ENCODE assay signal across 20 cellular contexts in the genomic region with DNA sequence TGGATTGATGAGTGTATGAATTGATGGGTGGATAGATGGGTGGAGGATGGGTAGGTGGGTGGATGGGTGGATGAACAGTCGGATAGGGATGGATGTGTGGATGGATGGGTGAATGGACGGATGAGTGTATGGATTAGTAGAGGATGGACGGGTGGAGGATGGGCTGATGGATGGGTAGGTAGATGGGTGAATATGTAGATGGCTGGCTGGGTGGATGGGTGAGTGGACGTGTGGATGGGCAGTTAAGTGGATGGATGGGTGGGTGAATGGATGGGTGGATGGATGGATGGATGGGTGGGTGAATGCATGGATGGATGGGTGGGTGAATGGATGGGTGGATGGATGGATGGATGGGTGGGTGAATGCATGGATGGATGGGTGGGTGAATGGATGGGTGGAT. TPM values are rescaled to one million over a fixed set of nuclear protein-coding genes. Genes with fewer than 3 reads are reported as not detected.
DNase-seq lines count a peak whose midpoint lies in the region; ATAC-seq, FAIRE-seq and TF ChIP-seq lines count a peak whose summit lies in the region.
"Not testable (repeated sequence)": the region's sequence is repeated elsewhere in the genome, so short reads cannot be mapped to it uniquely, and the experiment has no call there.
"Had no signal": no experiment of that assay in that cellular context is flagged by ENCODE, and none has a peak within 500 bp of the region (broad histone marks: within the 10 kb centered on the region; RNA-seq: fewer than 3 reads in every experiment).

No MANE protein-coding gene starts in this region.

- H3K4me3 Mint-ChIP-seq in chondrocyte (ENCODE audit: unreplicated experiment) = not testable (repeated sequence)

- H3K27me3 Mint-ChIP-seq in chondrocyte (ENCODE audit: low read depth) = peaks cover 17% of the 10 kb centered on the region

- H3K4me2 ChIP-seq in H1 (ENCODE audit: insufficient read depth in 1 of 2, low read depth in 2 of 2, low read length in 2 of 2); osteoblast (ENCODE audit: insufficient read depth, low read length): not testable (repeated sequence)

- H3K27ac Mint-ChIP-seq in chondrocyte (ENCODE audit: unreplicated experiment) = not testable (repeated sequence)

- not testable (repeated sequence) for H2BK20ac ChIP-seq in H1 (ENCODE audit: low read length)

- TF ChIP-seq EP300 in H1 (IDR thresholded peaks at IDR 0.05; ENCODE audit: borderline replicate concordance in 1 of 2, low read depth in 2 of 2, low read length in 2 of 2); sigmoid colon (IDR thresholded peaks at IDR 0.05): not testable (repeated sequence)

- H3K79me1 ChIP-seq in H1 (ENCODE audit: low read depth, low read length) = not testable (repeated sequence)

- H4K91ac ChIP-seq in H1 (replicated peaks; ENCODE audit: insufficient read length, low read length) = not testable (repeated sequence)

- H3K27ac ChIP-seq in HEK293 (ENCODE audit: extremely low read depth, low read depth, low read length); H1 (ENCODE audit: low read depth, low read length); osteoblast (ENCODE audit: low read depth, low read length); sigmoid colon; upper lobe of right lung: not testable (repeated sequence)

- TF ChIP-seq CTCF in HEK293 (tag by site-specific recombination; IDR thresholded peaks at IDR 0.05); chondrocyte (IDR thresholded peaks at IDR 0.05); H1 (IDR thresholded peaks at IDR 0.05; ENCODE audit: control extremely low read depth in 1 of 3, insufficient read depth in 1 of 3, low read depth in 1 of 3, low read length in 3 of 3); osteoblast (IDR thresholded peaks at IDR 0.05; ENCODE audit: extremely low read depth, low read depth, low read length); sigmoid colon (IDR thresholded peaks at IDR 0.05); upper lobe of right lung (IDR thresholded peaks at IDR 0.05): not testable (repeated sequence)

- not testable (repeated sequence) for H2AK5ac ChIP-seq in H1 (ENCODE audit: low read depth, low read length)

- H3K18ac ChIP-seq in H1 (ENCODE audit: extremely low read depth, low read length) = not testable (repeated sequence)

- not testable (repeated sequence) for H3K4me3 ChIP-seq in HEK293 (ENCODE audit: low read depth, low read length); H1 (ENCODE audit: extremely low read depth in 1 of 4, insufficient read depth in 2 of 4, low read depth in 3 of 4, low read length in 4 of 4); osteoblast (ENCODE audit: insufficient read depth, low read length); sigmoid colon; upper lobe of right lung

- H4K5ac ChIP-seq in H1 (ENCODE audit: insufficient read length, low read depth, low read length) = not testable (repeated sequence)

- DNase-seq in chondrocyte (ENCODE audit: low spot score) (peak; percentile 24), Right ventricle myocardium inferior (ENCODE audit: missing footprints) (peak; percentile 5), osteoblast (ENCODE audit: insufficient read length, low spot score, missing footprints) (peak; percentile 44), sigmoid colon (peak; percentile 33), upper lobe of right lung (peak; percentile 6)
- not testable (repeated sequence) for DNase-seq in H1 (ENCODE audit: low read depth in 1 of 2, low spot score in 2 of 2)

- H2BK5ac ChIP-seq in H1 (ENCODE audit: low read depth, low read length) = not testable (repeated sequence)

- not testable (repeated sequence) for H3K4me1 Mint-ChIP-seq in chondrocyte (ENCODE audit: low read depth)

- H3K4ac ChIP-seq in H1 (replicated peaks; ENCODE audit: insufficient read length, low read depth, low read length) = not testable (repeated sequence)

- not testable (repeated sequence) for H3K36me3 Mint-ChIP-seq in chondrocyte (ENCODE audit: low read depth)

- H3K14ac ChIP-seq in H1 (ENCODE audit: insufficient read length) = not testable (repeated sequence)

- not testable (repeated sequence) for H3K79me2 ChIP-seq in H1 (ENCODE audit: control insufficient read depth in 1 of 2, insufficient read depth in 2 of 2, low read length in 2 of 2); osteoblast (ENCODE audit: insufficient read depth, low read length)

- peaks cover 0 to 17% of the 10 kb centered on the region in 2 experiments for H4K20me1 ChIP-seq in H1 (replicated peaks in 1 of 2; ENCODE audit: control insufficient read depth in 1 of 2, insufficient read depth in 2 of 2, low read length in 2 of 2)
- H4K20me1 ChIP-seq in osteoblast (ENCODE audit: insufficient read depth, low read length) = not testable (repeated sequence)

- POLR2A ChIA-PET in HEK293 (lab: Yijun Ruan, JAX); H1 (lab: Charles Lee; ENCODE audit: partially characterized antibody): not testable (repeated sequence)

- H3K36me3 ChIP-seq in HEK293 (ENCODE audit: control insufficient read depth in 2 of 2, insufficient read depth in 1 of 2, low read length in 2 of 2); H1 (ENCODE audit: control insufficient read depth in 2 of 4, insufficient read depth in 4 of 4, low read length in 3 of 4); osteoblast (ENCODE audit: insufficient read depth, low read length); sigmoid colon; upper lobe of right lung: not testable (repeated sequence)

- not testable (repeated sequence) for H3K9ac ChIP-seq in H1 (replicated peaks in 1 of 4; ENCODE audit: extremely low read depth in 1 of 4, low read depth in 3 of 4, low read length in 3 of 4)

- H4K8ac ChIP-seq in H1 (ENCODE audit: extremely low read depth, insufficient read depth, low read length) = not testable (repeated sequence)

- TF ChIP-seq POLR2A in H1 (IDR thresholded peaks at IDR 0.05; ENCODE audit: control extremely low read depth in 1 of 2, low read depth in 2 of 2, low read length in 2 of 2); sigmoid colon (IDR thresholded peaks at IDR 0.05): not testable (repeated sequence)

- not testable (repeated sequence) for ATAC-seq in Right ventricle myocardium inferior, upper lobe of right lung

- H2BK12ac ChIP-seq in H1 (ENCODE audit: low read depth, low read length) = not testable (repeated sequence)

- 88 to 94% methylated on average over 3 to 4 of the region's 4 CpGs for WGBS in H1 (ENCODE audit: extremely low coverage in 1 of 2, insufficient coverage in 1 of 2, insufficient read length in 1 of 2, insufficient replicate concordance in 2 of 2, low coverage in 1 of 2, low lambda C conversion rate in 2 of 2, missing lambda C conversion rate in 1 of 2), 2 experiments
- WGBS in sigmoid colon, 2 donors = 86 to 89% methylated on average over 4 of the region's 4 CpGs

- not testable (repeated sequence) for FAIRE-seq in H1 (lab: Jason Lieb, UNC)

- not testable (repeated sequence) for H2AFZ ChIP-seq in H1 (ENCODE audit: low read length); osteoblast (ENCODE audit: low read length)

- peaks cover 26% of the 10 kb centered on the region for H3K23me2 ChIP-seq in H1 (ENCODE audit: low read depth, low read length)

- H2BK15ac ChIP-seq in H1 (ENCODE audit: low read length) = not testable (repeated sequence)

- H3K56ac ChIP-seq in H1 (replicated peaks; ENCODE audit: insufficient read length, low read depth, low read length) = peak overlapping the region; percentile 73

- not testable (repeated sequence) for H2BK120ac ChIP-seq in H1 (replicated peaks; ENCODE audit: low read depth, low read length)

- H3K23ac ChIP-seq in H1 (ENCODE audit: insufficient read length) = not testable (repeated sequence)

- H3K27me3 ChIP-seq in H1 (replicated peaks in 1 of 4; ENCODE audit: control insufficient read depth in 3 of 4, extremely low read depth in 1 of 4, insufficient read depth in 3 of 4, low read length in 3 of 4); osteoblast (ENCODE audit: insufficient read depth, low read length); sigmoid colon; upper lobe of right lung: not testable (repeated sequence)

- intact Hi-C loops in Right ventricle myocardium inferior (cut with DNase I); sigmoid colon (cut with DNase I); upper lobe of right lung (cut with DNase I): not testable (repeated sequence)

- not testable (repeated sequence) for TF ChIP-seq RAD21 in H1 (IDR thresholded peaks at IDR 0.05 in 1 of 2, conservative IDR thresholded peaks at IDR 0.05 in 1 of 2; ENCODE audit: low read depth in 2 of 2, low read length in 2 of 2)

- H3K9me3 Mint-ChIP-seq in chondrocyte (ENCODE audit: low read depth) = peaks cover 10% of the 10 kb centered on the region

- CTCF ChIA-PET in HEK293 (lab: Yijun Ruan, JAX); H1 (lab: Charles Lee; ENCODE audit: partially characterized antibody): not testable (repeated sequence)

- H3K4me1 ChIP-seq in HEK293 (ENCODE audit: control insufficient read depth, insufficient read depth, low read length); H1 (replicated peaks in 1 of 4; ENCODE audit: control insufficient read depth in 3 of 4, insufficient read depth in 4 of 4, low read length in 3 of 4); osteoblast (ENCODE audit: insufficient read depth, low read length); sigmoid colon; upper lobe of right lung: not testable (repeated sequence)

- H3K9me3 ChIP-seq in HEK293 (ENCODE audit: control insufficient read depth, insufficient read depth, low read depth, low read length); osteoblast (ENCODE audit: low read depth, low read length); sigmoid colon; upper lobe of right lung: not testable (repeated sequence)
- peaks cover 14 to 17% of the 10 kb centered on the region in 2 experiments for H3K9me3 ChIP-seq in H1 (ENCODE audit: insufficient read depth in 2 of 2, low read depth in 1 of 2, low read length in 1 of 2)

RNA-seq across cellular contexts. Expression of a gene that starts 15.6 kb away (rescaled TPM):
- total RNA-seq in chondrocyte (0.24 to 0.72 TPM (median 0.55 TPM) in 3 replicates), Right ventricle myocardium inferior (not detected), osteoblast (under 0.01 TPM in 1 of 2 replicates, not detected in the other), sigmoid colon (1 to 10 TPM in 1 of 4 donors, under 1 TPM in 3; 0.16 to 1.9 (median 0.52) TPM), upper lobe of right lung (14.3 TPM)
- 16.7 and 19.3 TPM in 2 replicates for total RNA-seq in H1 (2021; fragmentation: NEBNext Ultra II Directional; extraction: Animal tissue kit (Norgen Biotek cat#: 25700))
- polyA plus RNA-seq in H1 (2011; rRNA removed) (7.5 and 10.4 TPM in 2 replicates), sigmoid colon (under 1 TPM in 2 of 3 donors, not detected in 1; under 0.01 to 0.15 TPM)
- polyA plus RNA-seq in H1 (2011; cell fraction: cytosol; rRNA removed) = 8.2 TPM
- polyA plus RNA-seq in H1 (2011; cell fraction: nucleus; rRNA removed) = 24.2 TPM
- polyA plus RNA-seq in H1 (2012, experiment 1 of 2) = 10.6 to 18.0 TPM (median 14.3 TPM) in 4 replicates
- polyA plus RNA-seq in H1 (2012, experiment 2 of 2) = 7.0 TPM
- polyA plus RNA-seq in H1 (2013, experiment 1 of 2) = 6.2 TPM
- polyA plus RNA-seq in H1 (2013, experiment 2 of 2) = 5.8 TPM
- polyA minus RNA-seq in H1 (2011; rRNA and poly(A)+ RNA removed) = 14.2 and 17.3 TPM in 2 replicates
- 9.8 TPM for polyA minus RNA-seq in H1 (2011; cell fraction: cytosol; rRNA and poly(A)+ RNA removed)
- 27.6 TPM for polyA minus RNA-seq in H1 (2011; cell fraction: nucleus; rRNA and poly(A)+ RNA removed)
- total RNA-seq: A673; CD4-positive, alpha-beta T cell; CD8-positive, alpha-beta memory T cell; CD8-positive, alpha-beta T cell; Daoy had no signal
- polyA plus RNA-seq: CD4-positive, CD25-positive, alpha-beta regulatory T cell had no signal

RNA-seq across cellular contexts. Expression of a gene that starts 54.4 kb away (rescaled TPM):
- total RNA-seq in chondrocyte (not detected in 3 replicates), Right ventricle myocardium inferior (not detected), osteoblast (not detected in 2 replicates), sigmoid colon (not detected), upper lobe of right lung (not detected)
- total RNA-seq in H1 (2021; fragmentation: NEBNext Ultra II Directional; extraction: Animal tissue kit (Norgen Biotek cat#: 25700)) = 21.7 and 21.8 TPM in 2 replicates
- polyA plus RNA-seq in H1 (2011; rRNA removed) (0.47 and 0.97 TPM in 2 replicates), sigmoid colon (not detected)
- 0.56 TPM for polyA plus RNA-seq in H1 (2011; cell fraction: cytosol; rRNA removed)
- polyA plus RNA-seq in H1 (2011; cell fraction: nucleus; rRNA removed) = 3.0 TPM
- 4.6 to 12.2 TPM (median 10.6 TPM) in 4 replicates for polyA plus RNA-seq in H1 (2012, experiment 1 of 2)
- 0.80 TPM for polyA plus RNA-seq in H1 (2012, experiment 2 of 2)
- polyA plus RNA-seq in H1 (2013, experiment 1 of 2) = 23.8 TPM
- polyA plus RNA-seq in H1 (2013, experiment 2 of 2) = 24.8 TPM
- not detected in 2 replicates for polyA minus RNA-seq in H1 (2011; rRNA and poly(A)+ RNA removed)
- polyA minus RNA-seq in H1 (2011; cell fraction: cytosol; rRNA and poly(A)+ RNA removed) = 6.3 TPM
- polyA minus RNA-seq in H1 (2011; cell fraction: nucleus; rRNA and poly(A)+ RNA removed) = 4.3 TPM
- total RNA-seq: A172; A673; Caco-2; Calu3; CD4-positive, alpha-beta memory T cell; CD4-positive, alpha-beta T cell; CD4-positive, CD25-positive, alpha-beta regulatory T cell; CD8-positive, alpha-beta memory T cell; CD8-positive, alpha-beta T cell; Daoy had no signal
- polyA plus RNA-seq: A549; AG04450; BJ; CD4-positive, alpha-beta memory T cell; CD4-positive, CD25-positive, alpha-beta regulatory T cell; CD8-positive, alpha-beta memory T cell had no signal

Comparison
In these comparisons a context has a peak if more than half of its experiments do, and no peak if none do; other contexts are left out.
1. RNA of a gene that starts 54.4 kb away (total RNA-seq): 21.7 to 21.8 TPM in H1; not detected in upper lobe of right lung (single experiment), not detected in Right ventricle myocardium inferior (single experiment), not detected in chondrocyte, not detected in osteoblast and not detected in sigmoid colon; every median in the first group is over 10 times any median in the second.